Comparison of ENCODE assay signal across 16 cellular contexts in genomic region chr16:4678596-4678995, GRCh38. TPM values are rescaled to one million over a fixed set of nuclear protein-coding genes. Genes with fewer than 3 reads are reported as not detected.
DNase-seq lines count a peak whose midpoint lies in the region; ATAC-seq and TF ChIP-seq lines count a peak whose summit lies in the region.
"Had no signal": no experiment of that assay in that cellular context is flagged by ENCODE, and none has a peak within 500 bp of the region (broad histone marks: within the 10 kb centered on the region; RNA-seq: fewer than 3 reads in every experiment).

No MANE protein-coding gene starts in this region.

- no peak for DNase-seq in activated CD4-positive, alpha-beta T cell treated with anti-CD3 and anti-CD28 coated beads, Interleukin-2, amount 10 ng/mL, durations not matched to agents 7 days and 5 days
- DNase-seq in activated CD4-positive, alpha-beta T cell treated with anti-CD3 and anti-CD28 coated beads for 1 hour = no peak
- DNase-seq in NCI-H1092 (lab: John Stamatoyannopoulos, UW) (peak; percentile 17), SK-N-SH (no peak), NCI-H1694 treated with DMSO at 0.1 percent for 48 hours (lab: John Stamatoyannopoulos, UW) (no peak)
- no peak for DNase-seq in central memory CD8-positive, alpha-beta T cell (ENCODE audit: low spot score in 2 of 2)
- DNase-seq: ACHN; activated CD8-positive, alpha-beta memory T cell treated with anti-CD3 and anti-CD28 coated beads for 24 hours; dorsolateral prefrontal cortex; mesendoderm; T-helper 9 cell had no signal

- H3K36me3 Mint-ChIP-seq in activated CD4-positive, alpha-beta T cell treated with anti-CD3 and anti-CD28 coated beads, Interleukin-2, amount 10 ng/mL, durations not matched to agents 7 days and 5 days (ENCODE audit: low read depth) = peaks cover 25% of the 10 kb centered on the region
- peaks cover 8% of the 10 kb centered on the region for H3K36me3 Mint-ChIP-seq in central memory CD8-positive, alpha-beta T cell (ENCODE audit: insufficient read depth)
- H3K36me3 Mint-ChIP-seq in nephron (ENCODE audit: low read depth) = peaks cover 6% of the 10 kb centered on the region

- H3K9ac ChIP-seq in SK-N-SH = no peak overlapping the region

- CTCF ChIA-PET in activated CD4-positive, alpha-beta T cell treated with anti-CD3 and anti-CD28 coated beads, Interleukin-2, amount 10 ng/mL, durations not matched to agents 7 days and 5 days (lab: Charles Lee) = interaction anchor here (1.8 kb wide), 1 partner anchor 55 kb away, joined by 5 read pairs; the partner anchor contains the start of gene MGRN1
- CTCF ChIA-PET in SK-N-SH (lab: Yijun Ruan, JAX) = interaction anchor here (1.7 kb wide), 1 partner anchor 14 kb away, joined by 7 read pairs; no protein-coding TSS in a partner anchor

- no peak for TF ChIP-seq RAD21 in SK-N-SH (IDR thresholded peaks at IDR 0.05; ENCODE audit: low read length)

- no peak for TF ChIP-seq CTCF in nephron (IDR thresholded peaks at IDR 0.05; ENCODE audit: unreplicated experiment in 3 of 3)
- TF ChIP-seq CTCF in SK-N-SH (IDR thresholded peaks at IDR 0.05) = no peak

- no peak overlapping the region for H2AFZ ChIP-seq in SK-N-SH (ENCODE audit: low read depth)

- H3K4me3 ChIP-seq in SK-N-SH (ENCODE audit: low read depth in 2 of 2, low read length in 1 of 2) = no peak overlapping the region
- H3K4me3 ChIP-seq: K562, suprapubic skin had no signal

- peaks cover 42% of the 10 kb centered on the region for H3K4me1 Mint-ChIP-seq in activated CD4-positive, alpha-beta T cell treated with anti-CD3 and anti-CD28 coated beads, Interleukin-2, amount 10 ng/mL, durations not matched to agents 7 days and 5 days
- H3K4me1 Mint-ChIP-seq in central memory CD8-positive, alpha-beta T cell = peaks cover 26% of the 10 kb centered on the region
- H3K4me1 Mint-ChIP-seq in nephron = peaks cover 6% of the 10 kb centered on the region

- no peak for TF ChIP-seq EP300 in SK-N-SH (IDR thresholded peaks at IDR 0.05; ENCODE audit: borderline replicate concordance in 1 of 2, low read depth in 1 of 2, low read length in 1 of 2)

- H3K9me3 ChIP-seq in SK-N-SH = no peaks in the 10 kb centered on the region
- H3K9me3 ChIP-seq: ovary, suprapubic skin had no signal

- peaks cover 0 to 4% of the 10 kb centered on the region in 2 experiments; a peak in 1 of 4 replicates for H3K4me1 ChIP-seq in SK-N-SH (ENCODE audit: control insufficient read depth in 1 of 2, insufficient read depth in 2 of 2, low read depth in 1 of 2, low read length in 1 of 2)

- 0 out of 2 replicates have a peak, but pooled peaks cover 2% of the 10 kb centered on the region for H4K20me1 ChIP-seq in SK-N-SH (ENCODE audit: insufficient read depth)

- H3K27ac Mint-ChIP-seq in activated CD4-positive, alpha-beta T cell treated with anti-CD3 and anti-CD28 coated beads, Interleukin-2, amount 10 ng/mL, durations not matched to agents 7 days and 5 days = peak overlapping the region; percentile 79
- peak overlapping the region; percentile 85 for H3K27ac Mint-ChIP-seq in central memory CD8-positive, alpha-beta T cell (ENCODE audit: low read depth)
- peak overlapping the region in 2 of 3 experiments; percentile 13 to 40 for H3K27ac Mint-ChIP-seq in nephron

- no peak for ATAC-seq in central memory CD8-positive, alpha-beta T cell (replicated peaks; ENCODE audit: extremely low read depth, poor library complexity, severe bottlenecking)
- no peak for ATAC-seq in HG03045 (IDR thresholded peaks at IDR 0.05; ENCODE audit: unreplicated experiment)
- ATAC-seq: K562 had no signal

- H3K36me3 ChIP-seq in SK-N-SH (replicated peaks in 1 of 2; ENCODE audit: control insufficient read depth in 1 of 2, insufficient read depth in 2 of 2, low read length in 1 of 2) = peaks cover 6 to 30% of the 10 kb centered on the region in 2 experiments
- H3K36me3 ChIP-seq: ovary had no signal

- POLR2A ChIA-PET in activated CD4-positive, alpha-beta T cell treated with anti-CD3 and anti-CD28 coated beads, Interleukin-2, amount 10 ng/mL, durations not matched to agents 7 days and 5 days (lab: Charles Lee) = no interaction called here
- POLR2A ChIA-PET in SK-N-SH (lab: Yijun Ruan, JAX) = interaction anchor here (0.5 kb wide), 1 partner anchor 152 kb away, joined by 3 read pairs; no protein-coding TSS in a partner anchor

- no peaks in the 10 kb centered on the region for H3K27me3 ChIP-seq in SK-N-SH (ENCODE audit: insufficient read depth)
- H3K27me3 ChIP-seq: dorsolateral prefrontal cortex, ovary, suprapubic skin had no signal

- no peaks in the 10 kb centered on the region for H3F3A ChIP-seq in SK-N-SH (replicated peaks; ENCODE audit: insufficient read depth)

- no peak overlapping the region for H3K4me2 ChIP-seq in SK-N-SH

- no peak overlapping the region for H3K27ac ChIP-seq in SK-N-SH (ENCODE audit: low read depth in 2 of 2, low read length in 1 of 2)
- H3K27ac ChIP-seq: suprapubic skin had no signal

- H3K4me3 Mint-ChIP-seq in activated CD4-positive, alpha-beta T cell treated with anti-CD3 and anti-CD28 coated beads, Interleukin-2, amount 10 ng/mL, durations not matched to agents 7 days and 5 days = no peak overlapping the region
- no peak overlapping the region for H3K4me3 Mint-ChIP-seq in central memory CD8-positive, alpha-beta T cell
- H3K4me3 Mint-ChIP-seq in nephron = no peak overlapping the region

- 87% methylated on average over 3 of the region's 6 CpGs for WGBS in SK-N-SH (ENCODE audit: low lambda C conversion rate)

- H3K9me2 ChIP-seq in SK-N-SH = no peaks in the 10 kb centered on the region

- H3K9me3 Mint-ChIP-seq in activated CD4-positive, alpha-beta T cell treated with anti-CD3 and anti-CD28 coated beads, Interleukin-2, amount 10 ng/mL, durations not matched to agents 7 days and 5 days = no peaks in the 10 kb centered on the region
- no peaks in the 10 kb centered on the region for H3K9me3 Mint-ChIP-seq in central memory CD8-positive, alpha-beta T cell
- no peaks in the 10 kb centered on the region for H3K9me3 Mint-ChIP-seq in nephron

- no peaks in the 10 kb centered on the region for H3K27me3 Mint-ChIP-seq in activated CD4-positive, alpha-beta T cell treated with anti-CD3 and anti-CD28 coated beads, Interleukin-2, amount 10 ng/mL, durations not matched to agents 7 days and 5 days
- no peaks in the 10 kb centered on the region for H3K27me3 Mint-ChIP-seq in central memory CD8-positive, alpha-beta T cell
- H3K27me3 Mint-ChIP-seq in nephron (ENCODE audit: low read depth) = no peaks in the 10 kb centered on the region

- H3K79me2 ChIP-seq in SK-N-SH (ENCODE audit: insufficient read depth) = no peaks in the 10 kb centered on the region; the same call in 1 of the 2 replicates

TF ChIP-seq in SK-N-SH, 30 proteins besides CTCF, POLR2A, EP300 and RAD21 (continues in another document):
- TF ChIP-seq RXRA (IDR thresholded peaks at IDR 0.05; ENCODE audit: borderline replicate concordance, low read depth) (no peak), NFIC (IDR thresholded peaks at IDR 0.05; ENCODE audit: borderline replicate concordance) (no peak), FOXM1 (IDR thresholded peaks at IDR 0.05; ENCODE audit: low read depth) (no peak), USF2 (IDR thresholded peaks at IDR 0.05; ENCODE audit: borderline replicate concordance, low read depth, low read length) (no peak), JUND (IDR thresholded peaks at IDR 0.05) (no peak), TAF1 (IDR thresholded peaks at IDR 0.05; ENCODE audit: borderline replicate concordance, low read depth, low read length) (no peak), RFX5 (IDR thresholded peaks at IDR 0.05; ENCODE audit: low read length) (no peak)
- TF ChIP-seq, protein P1, sequence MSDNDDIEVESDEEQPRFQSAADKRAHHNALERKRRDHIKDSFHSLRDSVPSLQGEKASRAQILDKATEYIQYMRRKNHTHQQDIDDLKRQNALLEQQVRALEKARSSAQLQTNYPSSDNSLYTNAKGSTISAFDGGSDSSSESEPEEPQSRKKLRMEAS (IDR thresholded peaks at IDR 0.05; ENCODE audit: low read depth) = no peak
- TF ChIP-seq, protein P2, sequence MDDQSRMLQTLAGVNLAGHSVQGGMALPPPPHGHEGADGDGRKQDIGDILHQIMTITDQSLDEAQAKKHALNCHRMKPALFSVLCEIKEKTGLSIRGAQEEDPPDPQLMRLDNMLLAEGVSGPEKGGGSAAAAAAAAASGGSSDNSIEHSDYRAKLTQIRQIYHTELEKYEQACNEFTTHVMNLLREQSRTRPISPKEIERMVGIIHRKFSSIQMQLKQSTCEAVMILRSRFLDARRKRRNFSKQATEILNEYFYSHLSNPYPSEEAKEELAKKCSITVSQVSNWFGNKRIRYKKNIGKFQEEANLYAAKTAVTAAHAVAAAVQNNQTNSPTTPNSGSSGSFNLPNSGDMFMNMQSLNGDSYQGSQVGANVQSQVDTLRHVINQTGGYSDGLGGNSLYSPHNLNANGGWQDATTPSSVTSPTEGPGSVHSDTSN (IDR thresholded peaks at IDR 0.05) = no peak

RNA-seq across cellular contexts. Expression of gene NUDT16L1, which starts 14.8 kb away (rescaled TPM):
- total RNA-seq in activated CD4-positive, alpha-beta T cell treated with anti-CD3 and anti-CD28 coated beads, Interleukin-2, amount 10 ng/mL, durations not matched to agents 7 days and 5 days = 10 to 100 TPM; 32.3 to 35.5 TPM
- 45.8 and 45.9 TPM in 2 replicates for polyA plus RNA-seq in SK-N-SH (2012; rRNA removed)
- polyA plus RNA-seq in SK-N-SH (2012; cell fraction: cytosol; rRNA removed) = 28.8 and 35.6 TPM in 2 replicates
- polyA plus RNA-seq in SK-N-SH (2012; cell fraction: nucleus; rRNA removed) = 52.3 and 65.9 TPM in 2 replicates

RNA-seq across cellular contexts. Expression of gene MGRN1, which starts 54.0 kb away (rescaled TPM):
- total RNA-seq in activated CD4-positive, alpha-beta T cell treated with anti-CD3 and anti-CD28 coated beads, Interleukin-2, amount 10 ng/mL, durations not matched to agents 7 days and 5 days = 10 to 100 TPM; 74.4 to 79.5 TPM
- 5.5 and 13.3 TPM in 2 replicates for polyA plus RNA-seq in SK-N-SH (2012; rRNA removed)
- 8.6 and 12.0 TPM in 2 replicates for polyA plus RNA-seq in SK-N-SH (2012; cell fraction: cytosol; rRNA removed)
- 26.7 and 38.3 TPM in 2 replicates for polyA plus RNA-seq in SK-N-SH (2012; cell fraction: nucleus; rRNA removed)

RNA-seq across cellular contexts. Expression of gene ANKS3, which starts 55.5 kb away (rescaled TPM):
- 10 to 100 TPM; 12.4 to 16.7 TPM for total RNA-seq in activated CD4-positive, alpha-beta T cell treated with anti-CD3 and anti-CD28 coated beads, Interleukin-2, amount 10 ng/mL, durations not matched to agents 7 days and 5 days
- 42.2 and 43.9 TPM in 2 replicates for polyA plus RNA-seq in SK-N-SH (2012; rRNA removed)
- 15.6 and 21.8 TPM in 2 replicates for polyA plus RNA-seq in SK-N-SH (2012; cell fraction: cytosol; rRNA removed)
- 145 and 161 TPM in 2 replicates for polyA plus RNA-seq in SK-N-SH (2012; cell fraction: nucleus; rRNA removed)

RNA-seq across cellular contexts. Expression of gene DNAAF8, which starts 55.7 kb away (rescaled TPM):
- under 1 TPM; 0.21 to 0.40 TPM for total RNA-seq in activated CD4-positive, alpha-beta T cell treated with anti-CD3 and anti-CD28 coated beads, Interleukin-2, amount 10 ng/mL, durations not matched to agents 7 days and 5 days
- polyA plus RNA-seq in SK-N-SH (2012; rRNA removed) = 2.4 and 3.1 TPM in 2 replicates
- polyA plus RNA-seq in SK-N-SH (2012; cell fraction: cytosol; rRNA removed) = 1.7 and 2.1 TPM in 2 replicates
- polyA plus RNA-seq in SK-N-SH (2012; cell fraction: nucleus; rRNA removed) = 2.5 and 3.1 TPM in 2 replicates
- total RNA-seq: K562 had no signal

Comparison
In these comparisons a context has a peak if more than half of its experiments do, and no peak if none do; other contexts are left out.
1. H3K27ac Mint-ChIP-seq: peak in every context shown above with its lines; median percentile 85 in central memory CD8-positive, alpha-beta T cell; 79 in activated CD4-positive, alpha-beta T cell treated with anti-CD3 and anti-CD28 coated beads, Interleukin-2, amount 10 ng/mL, durations not matched to agents 7 days and 5 days; 26 in nephron.